Comparison of ENCODE assay signal across 18 cellular contexts in the genomic region with DNA sequence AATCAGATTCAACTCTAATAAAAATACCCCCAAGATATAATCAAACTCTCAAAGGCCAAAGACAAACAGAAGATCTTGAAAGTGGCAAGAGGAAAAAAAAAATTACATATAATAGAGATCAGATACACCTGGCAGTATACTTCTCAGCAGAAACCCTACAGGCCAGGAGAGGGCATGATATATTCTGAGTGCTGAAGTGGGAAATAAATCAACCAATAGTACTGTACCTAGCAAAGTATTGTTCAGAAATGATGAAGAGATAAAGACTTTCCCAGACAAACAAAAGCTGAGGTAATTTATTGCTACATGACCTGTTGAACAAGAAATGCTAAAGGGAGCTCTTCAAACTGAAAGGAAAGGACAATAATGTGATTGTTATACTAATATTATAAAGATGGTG.
DNase-seq lines count a peak whose midpoint lies in the region; ATAC-seq, FAIRE-seq and TF ChIP-seq lines count a peak whose summit lies in the region.
"Had no signal": no experiment of that assay in that cellular context is flagged by ENCODE, and none has a peak within 500 bp of the region (broad histone marks: within the 10 kb centered on the region; RNA-seq: fewer than 3 reads in every experiment).

No MANE protein-coding gene starts in this region.

- H3K27ac Mint-ChIP-seq in activated T-helper 2 cell treated with anti-CD3 and anti-CD28 coated beads, Interferon-gamma antibody, Interleukin-2, Interleukin-4, amounts not matched to agents 10 μg/mL and 5 μg/mL and 100 μg/mL, durations not matched to agents 14 hours and 24 hours and 36 hours = no peak overlapping the region
- H3K27ac Mint-ChIP-seq: CD4-positive, alpha-beta T cell had no signal

- H3K9me3 Mint-ChIP-seq in activated T-helper 2 cell treated with anti-CD3 and anti-CD28 coated beads, Interferon-gamma antibody, Interleukin-2, Interleukin-4, amounts not matched to agents 10 μg/mL and 5 μg/mL and 100 μg/mL, durations not matched to agents 14 hours and 24 hours and 36 hours = peaks cover 21% of the 10 kb centered on the region

- ATAC-seq in HG03196 (IDR thresholded peaks at IDR 0.05; ENCODE audit: unreplicated experiment) = no peak

- H3K36me3 Mint-ChIP-seq in activated T-helper 2 cell treated with anti-CD3 and anti-CD28 coated beads, Interferon-gamma antibody, Interleukin-2, Interleukin-4, amounts not matched to agents 10 μg/mL and 5 μg/mL and 100 μg/mL, durations not matched to agents 14 hours and 24 hours and 36 hours (ENCODE audit: low read depth) = no peaks in the 10 kb centered on the region

- DNase-seq in DMS53 (lab: John Stamatoyannopoulos, UW) = peak; percentile 20
- DNase-seq in activated T-helper 2 cell treated with anti-CD3 and anti-CD28 coated beads, Interferon-gamma antibody, Interleukin-2, Interleukin-4, amounts not matched to agents 10 μg/mL and 5 μg/mL and 100 μg/mL, durations not matched to agents 14 hours and 24 hours and 36 hours (ENCODE audit: low spot score) = no peak
- no peak for DNase-seq in NCI-H1048 (lab: John Stamatoyannopoulos, UW)
- DNase-seq: ACHN; BE2C; C1 segment of cervical spinal cord; Caco-2; CD4-positive, alpha-beta T cell; DMS79 treated with DMSO at 0.1 percent for 48 hours; GF-D8; GOT3; H7 had no signal

- TF ChIP-seq CTCF in 22Rv1 (IDR thresholded peaks at IDR 0.05) (peak; percentile 10; the same call in 1 of the 2 replicates), LNCAP (IDR thresholded peaks at IDR 0.05) (peak; percentile 51; the same call in 1 of the 2 replicates)

- H3K27me3 Mint-ChIP-seq in activated T-helper 2 cell treated with anti-CD3 and anti-CD28 coated beads, Interferon-gamma antibody, Interleukin-2, Interleukin-4, amounts not matched to agents 10 μg/mL and 5 μg/mL and 100 μg/mL, durations not matched to agents 14 hours and 24 hours and 36 hours (ENCODE audit: low read depth) = no peaks in the 10 kb centered on the region
- H3K27me3 Mint-ChIP-seq: CD4-positive, alpha-beta T cell had no signal

- H3K27ac ChIP-seq in 22Rv1 = peak overlapping the region; percentile 43

- no peak overlapping the region for H3K4me3 Mint-ChIP-seq in activated T-helper 2 cell treated with anti-CD3 and anti-CD28 coated beads, Interferon-gamma antibody, Interleukin-2, Interleukin-4, amounts not matched to agents 10 μg/mL and 5 μg/mL and 100 μg/mL, durations not matched to agents 14 hours and 24 hours and 36 hours (ENCODE audit: low read depth)
- H3K4me3 Mint-ChIP-seq: CD4-positive, alpha-beta T cell had no signal

- H3K4me1 Mint-ChIP-seq in activated T-helper 2 cell treated with anti-CD3 and anti-CD28 coated beads, Interferon-gamma antibody, Interleukin-2, Interleukin-4, amounts not matched to agents 10 μg/mL and 5 μg/mL and 100 μg/mL, durations not matched to agents 14 hours and 24 hours and 36 hours (ENCODE audit: low read depth) = no peaks in the 10 kb centered on the region

- intact Hi-C loops in activated T-helper 2 cell treated with anti-CD3 and anti-CD28 coated beads, Interferon-gamma antibody, Interleukin-2, Interleukin-4, amounts not matched to agents 10 μg/mL and 5 μg/mL and 100 μg/mL, durations not matched to agents 14 hours and 24 hours and 36 hours (cut with micrococcal nuclease) = no loop called here

- FAIRE-seq in endometrium (lab: Jason Lieb, UNC) = peak; percentile 54
- FAIRE-seq: A204.1, D721Med had no signal
